In the genomic region with DNA sequence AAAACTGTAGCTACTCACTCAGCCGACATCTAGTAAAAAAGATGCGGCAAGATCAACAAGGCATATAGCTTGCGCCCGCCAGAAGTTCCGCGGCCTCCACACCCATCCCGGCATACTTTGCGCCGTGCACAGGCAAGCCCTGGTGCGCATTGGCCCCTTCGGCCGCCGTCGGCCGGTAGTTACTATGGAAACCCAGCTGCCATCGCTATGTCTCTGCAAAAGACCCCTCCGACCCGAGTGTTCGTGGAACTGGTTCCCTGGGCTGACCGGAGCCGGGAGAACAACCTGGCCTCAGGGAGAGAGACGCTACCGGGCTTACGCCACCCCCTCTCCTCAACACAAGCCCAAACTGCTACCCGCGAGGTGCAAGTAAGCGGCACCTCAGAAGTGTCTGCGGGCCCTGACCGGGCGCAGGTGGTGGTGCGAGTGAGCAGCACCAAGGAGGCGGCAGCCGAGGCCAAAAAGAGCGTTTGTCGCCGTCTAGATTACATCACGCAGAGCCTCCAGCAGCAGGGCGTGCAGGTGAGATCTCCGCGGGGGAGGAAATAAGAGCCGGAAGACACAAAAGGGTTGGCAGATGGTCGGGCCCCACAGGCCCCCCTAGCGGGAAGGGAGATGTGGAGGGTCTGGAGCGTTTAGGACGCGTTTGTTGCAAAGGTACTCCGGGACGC, we compare ENCODE assay signal across 8 cellular contexts. TPM values are rescaled to one million over a fixed set of nuclear protein-coding genes. Genes with fewer than 3 reads are reported as not detected.
DNase-seq lines count a peak whose midpoint lies in the region; ATAC-seq lines count a peak whose summit lies in the region.

Gene IRAK1BP1 (plus strand): TSS at position 182 of the 671 bp plus-strand sequence. CDS start 26 bp downstream, at position 208.

- no peaks in the 10 kb centered on the region for H3K9me3 Mint-ChIP-seq in CD4-positive, alpha-beta memory T cell
- no peaks in the 10 kb centered on the region for H3K9me3 Mint-ChIP-seq in activated CD8-positive, alpha-beta T cell treated with anti-CD3 and anti-CD28 coated beads, Interleukin-2, amount 10 ng/mL, durations not matched to agents 7 days and 5 days (ENCODE audit: insufficient read depth)
- H3K9me3 Mint-ChIP-seq in effector memory CD8-positive, alpha-beta T cell: no peaks in the 10 kb centered on the region

- peak within 1 kb of the TSS; percentile 69 for H2BK15ac ChIP-seq in mesenchymal stem cell (ENCODE audit: low read depth, poor library complexity, severe bottlenecking)

- H3K9me3 ChIP-seq in CD4-positive, alpha-beta memory T cell (ENCODE audit: control insufficient read depth in 1 of 2, low read length in 2 of 2): no peaks in the 10 kb centered on the region
- no peaks in the 10 kb centered on the region for H3K9me3 ChIP-seq in mesenchymal stem cell (ENCODE audit: control insufficient read depth, low read length)

- peak within 1 kb of the TSS; percentile 59 for H4K8ac ChIP-seq in mesenchymal stem cell (ENCODE audit: low read length)

- H3K27me3 ChIP-seq in CD4-positive, alpha-beta memory T cell (ENCODE audit: insufficient read depth, low read length): no peaks in the 10 kb centered on the region
- H3K27me3 ChIP-seq in mesenchymal stem cell (ENCODE audit: control insufficient read depth in 1 of 2, insufficient read depth in 1 of 2, low read length in 2 of 2): no peaks in the 10 kb centered on the region

- H3K27ac ChIP-seq in CD4-positive, alpha-beta memory T cell (ENCODE audit: low read depth, low read length): peak within 1 kb of the TSS; percentile 47
- peak within 1 kb of the TSS; percentile 11 for H3K27ac ChIP-seq in mesenchymal stem cell (ENCODE audit: low read length, poor library complexity, severe bottlenecking)

- peaks cover 13% of the 10 kb centered on the region for H3K4me1 ChIP-seq in CD4-positive, alpha-beta memory T cell (ENCODE audit: insufficient read depth, low read length)
- H3K4me1 ChIP-seq in mesenchymal stem cell (ENCODE audit: control insufficient read depth, insufficient read depth, low read depth, low read length): no peaks in the 10 kb centered on the region

- ATAC-seq in GM19395 (IDR thresholded peaks at IDR 0.05; ENCODE audit: unreplicated experiment) (peak; percentile 98), HG03558 (IDR thresholded peaks at IDR 0.05; ENCODE audit: extremely low read depth, unreplicated experiment) (peak; percentile 95)
- peak; percentile 98 for ATAC-seq in activated CD8-positive, alpha-beta T cell treated with anti-CD3 and anti-CD28 coated beads, Interleukin-2, amount 10 ng/mL, durations not matched to agents 7 days and 5 days
- peak; percentile 89 for ATAC-seq in effector memory CD8-positive, alpha-beta T cell (replicated peaks)

- peak within 1 kb of the TSS; percentile 86 for H4K91ac ChIP-seq in mesenchymal stem cell (ENCODE audit: low read length)

- H3K18ac ChIP-seq in mesenchymal stem cell (ENCODE audit: low read depth in 1 of 2, low read length in 2 of 2): peak within 1 kb of the TSS; percentile 54 to 96

- H3K79me1 ChIP-seq in mesenchymal stem cell (replicated peaks; ENCODE audit: low read length, poor library complexity, severe bottlenecking): peaks cover 11% of the 10 kb centered on the region

- H2AK5ac ChIP-seq in mesenchymal stem cell (ENCODE audit: low read length, severe bottlenecking): no peak within 1 kb of the TSS

- peak within 1 kb of the TSS; percentile 97 for H3K9ac ChIP-seq in mesenchymal stem cell (ENCODE audit: low read length)

- CTCF ChIA-PET in CD4-positive, alpha-beta memory T cell (lab: Charles Lee; ENCODE audit: partially characterized antibody): interaction anchor here (0.9 kb wide), 1 partner anchor 10 kb away, joined by 4 read pairs; no protein-coding TSS in a partner anchor
- CTCF ChIA-PET in activated CD8-positive, alpha-beta T cell treated with anti-CD3 and anti-CD28 coated beads, Interleukin-2, amount 10 ng/mL, durations not matched to agents 7 days and 5 days (lab: Charles Lee): no interaction called here

- peaks cover 2 to 30% (median 17%) of the 10 kb centered on the region in 4 donors for H3K4me1 Mint-ChIP-seq in CD4-positive, alpha-beta memory T cell
- H3K4me1 Mint-ChIP-seq in activated CD8-positive, alpha-beta T cell treated with anti-CD3 and anti-CD28 coated beads, Interleukin-2, amount 10 ng/mL, durations not matched to agents 7 days and 5 days (ENCODE audit: low read depth): peaks cover 26% of the 10 kb centered on the region
- peaks cover 5 to 8% of the 10 kb centered on the region in 2 donors for H3K4me1 Mint-ChIP-seq in effector memory CD8-positive, alpha-beta T cell (ENCODE audit: low read depth in 2 of 2)

- peak within 1 kb of the TSS; percentile 84 to 99 for H3K4me3 ChIP-seq in CD4-positive, alpha-beta memory T cell (ENCODE audit: low read length in 2 of 2)
- peak within 1 kb of the TSS; percentile 95 to 100 for H3K4me3 ChIP-seq in mesenchymal stem cell (ENCODE audit: insufficient read depth in 1 of 2, low read depth in 1 of 2, low read length in 2 of 2)

- POLR2A ChIA-PET in CD4-positive, alpha-beta memory T cell (lab: Charles Lee; ENCODE audit: partially characterized antibody): interaction anchor here (0.8 to 1.3 kb wide), 3 partner anchors 210 to 670 kb away, joined by 3 to 13 read pairs (median 3); partner anchors contain the start of gene PHIP
- POLR2A ChIA-PET in activated CD8-positive, alpha-beta T cell treated with anti-CD3 and anti-CD28 coated beads, Interleukin-2, amount 10 ng/mL, durations not matched to agents 7 days and 5 days (lab: Charles Lee): interaction anchor here (1.1 to 1.9 kb wide), 2 partner anchors 210 to 211 kb away, joined by 6 to 11 read pairs; partner anchors contain the start of gene PHIP

- H3K36me3 ChIP-seq in CD4-positive, alpha-beta memory T cell (ENCODE audit: insufficient read depth, low read length): no peaks in the 10 kb centered on the region
- H3K36me3 ChIP-seq in mesenchymal stem cell (ENCODE audit: control insufficient read depth in 1 of 2, insufficient read depth in 2 of 2, low read depth in 1 of 2, low read length in 2 of 2): no peaks in the 10 kb centered on the region

- peak within 1 kb of the TSS; percentile 80 for H3K4me2 ChIP-seq in mesenchymal stem cell (ENCODE audit: low read length, poor library complexity, severe bottlenecking)

- DNase-seq in CD4-positive, alpha-beta memory T cell: peak; percentile 71 to 79 (median 78)
- DNase-seq in NCI-H82 (lab: John Stamatoyannopoulos, UW): peak; percentile 93
- peak; percentile 91 for DNase-seq in activated CD8-positive, alpha-beta T cell treated with anti-CD3 and anti-CD28 coated beads, Interleukin-2, amount 10 ng/mL, durations not matched to agents 7 days and 5 days
- peak; percentile 55 to 71 (median 57) for DNase-seq in effector memory CD8-positive, alpha-beta T cell
- peak; percentile 79 for DNase-seq in mesenchymal stem cell
- peak; percentile 56 for DNase-seq in stimulated activated CD8-positive, alpha-beta memory T cell treated with anti-CD3 and anti-CD28 coated beads, Interleukin-12 subunit alpha, Interleukin-12 subunit beta, amount 100 ng/mL, for 24 hours (ENCODE audit: extremely low read depth)

- peak within 1 kb of the TSS; percentile 99 for H2AFZ ChIP-seq in mesenchymal stem cell (ENCODE audit: low read depth, low read length)

- no peak within 1 kb of the TSS for H2BK5ac ChIP-seq in mesenchymal stem cell (ENCODE audit: low read depth, low read length, poor library complexity, severe bottlenecking)

- H3K4me3 Mint-ChIP-seq in CD4-positive, alpha-beta memory T cell: peak within 1 kb of the TSS; percentile 94 to 99 (median 98)
- peak within 1 kb of the TSS; percentile 94 for H3K4me3 Mint-ChIP-seq in activated CD8-positive, alpha-beta T cell treated with anti-CD3 and anti-CD28 coated beads, Interleukin-2, amount 10 ng/mL, durations not matched to agents 7 days and 5 days
- peak within 1 kb of the TSS; percentile 99 to 100 for H3K4me3 Mint-ChIP-seq in effector memory CD8-positive, alpha-beta T cell

- peaks cover 12 to 13% of the 10 kb centered on the region in 2 donors for H3K36me3 Mint-ChIP-seq in CD4-positive, alpha-beta memory T cell
- H3K36me3 Mint-ChIP-seq in activated CD8-positive, alpha-beta T cell treated with anti-CD3 and anti-CD28 coated beads, Interleukin-2, amount 10 ng/mL, durations not matched to agents 7 days and 5 days (ENCODE audit: low read depth): peaks cover 2% of the 10 kb centered on the region
- H3K36me3 Mint-ChIP-seq in effector memory CD8-positive, alpha-beta T cell (ENCODE audit: insufficient read depth): no peaks in the 10 kb centered on the region

- under 1% methylated on average over 48 of the region's 48 CpGs for WGBS in mesenchymal stem cell

- peak within 1 kb of the TSS; percentile 78 to 98 (median 96) for H3K27ac Mint-ChIP-seq in CD4-positive, alpha-beta memory T cell
- peak within 1 kb of the TSS; percentile 91 for H3K27ac Mint-ChIP-seq in activated CD8-positive, alpha-beta T cell treated with anti-CD3 and anti-CD28 coated beads, Interleukin-2, amount 10 ng/mL, durations not matched to agents 7 days and 5 days
- peak within 1 kb of the TSS; percentile 97 for H3K27ac Mint-ChIP-seq in effector memory CD8-positive, alpha-beta T cell

- H3K4ac ChIP-seq in mesenchymal stem cell (ENCODE audit: low read depth in 1 of 2, low read length in 2 of 2): peak within 1 kb of the TSS; percentile 43 to 64

- H2BK12ac ChIP-seq in mesenchymal stem cell (ENCODE audit: low read length in 2 of 2): no peak within 1 kb of the TSS

- intact Hi-C loops in CD4-positive, alpha-beta memory T cell (cut with micrococcal nuclease): loop anchor here (1.0 kb wide), 2 partner anchors 211 to 367 kb away; partner anchors contain the start of genes HMGN3 and PHIP

- H2BK120ac ChIP-seq in mesenchymal stem cell (ENCODE audit: low read depth, low read length): peak within 1 kb of the TSS; percentile 85

- H3K14ac ChIP-seq in mesenchymal stem cell (ENCODE audit: low read length in 2 of 2): peak within 1 kb of the TSS in 1 of 2 experiments; percentile 53

- H3K23ac ChIP-seq in mesenchymal stem cell (ENCODE audit: low read length in 2 of 2): peak within 1 kb of the TSS in 1 of 2 experiments; percentile 60

- no peaks in the 10 kb centered on the region for H3K27me3 Mint-ChIP-seq in CD4-positive, alpha-beta memory T cell
- H3K27me3 Mint-ChIP-seq in activated CD8-positive, alpha-beta T cell treated with anti-CD3 and anti-CD28 coated beads, Interleukin-2, amount 10 ng/mL, durations not matched to agents 7 days and 5 days (ENCODE audit: low read depth): no peaks in the 10 kb centered on the region
- H3K27me3 Mint-ChIP-seq in effector memory CD8-positive, alpha-beta T cell: no peaks in the 10 kb centered on the region

RNA-seq across cellular contexts. Expression of gene IRAK1BP1, which starts in this region (rescaled TPM):
- total RNA-seq in CD4-positive, alpha-beta memory T cell: 1 to 10 TPM; 3.1 to 3.2 TPM
- polyA plus RNA-seq in CD4-positive, alpha-beta memory T cell: 1 to 10 TPM; 1.5 to 1.6 TPM
- total RNA-seq in activated CD8-positive, alpha-beta T cell treated with anti-CD3 and anti-CD28 coated beads, Interleukin-2, amount 10 ng/mL, durations not matched to agents 7 days and 5 days: 1 to 10 TPM; 2.1 to 2.4 TPM
- 1.3 TPM for polyA plus RNA-seq in mesenchymal stem cell (2013, experiment 1 of 2)
- polyA plus RNA-seq in mesenchymal stem cell (2013, experiment 2 of 2): 1.5 TPM

Comparison
In these comparisons a context has a peak if more than half of its experiments do, and no peak if none do; other contexts are left out.
1. Peak in every context shown above with its lines: DNase-seq, ATAC-seq, H3K4me3 ChIP-seq and H3K27ac ChIP-seq.